Comparison of ENCODE assay signal across 8 cellular contexts in the genomic region with DNA sequence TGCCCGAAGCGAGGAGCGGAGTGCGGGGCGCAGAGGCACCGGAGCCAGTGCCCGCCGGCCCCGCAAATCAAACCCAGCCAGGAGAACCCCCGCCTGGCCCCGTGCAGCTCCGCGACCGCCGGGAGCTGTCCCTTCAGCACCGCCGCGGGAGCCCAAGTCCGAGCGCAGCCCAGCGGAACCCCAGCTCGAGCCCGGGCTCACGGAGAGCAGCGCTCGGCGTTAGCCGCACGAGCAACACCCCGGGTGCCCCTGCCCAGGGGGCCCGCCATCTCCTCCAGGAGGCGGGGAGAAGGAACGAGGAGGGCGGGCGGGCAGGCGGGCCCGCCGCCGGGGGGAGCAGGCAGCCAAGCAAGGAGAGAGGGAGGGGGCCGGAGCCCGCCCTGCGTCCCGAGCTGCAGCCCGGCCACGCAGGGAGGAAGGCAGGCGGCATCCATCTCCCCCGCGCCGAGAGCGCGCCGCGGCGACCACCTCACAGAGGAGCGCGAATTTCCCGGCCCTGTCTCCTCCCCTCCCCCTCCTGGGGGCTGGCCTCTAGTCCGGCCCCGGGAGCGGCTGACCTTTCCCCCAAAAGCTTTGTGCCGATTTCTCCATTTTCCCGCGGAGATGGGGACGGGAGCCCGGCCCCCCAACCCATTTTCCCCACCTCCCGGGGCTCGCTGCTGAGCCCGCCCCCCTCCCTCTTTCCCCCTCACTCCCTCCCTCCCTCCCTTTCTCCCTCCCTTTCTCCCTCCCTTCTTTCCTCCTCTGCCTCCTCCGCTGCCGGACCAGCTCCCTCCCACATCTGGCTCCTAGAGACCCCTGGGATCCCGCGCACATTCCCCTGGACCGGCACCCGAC. TPM values are rescaled to one million over a fixed set of nuclear protein-coding genes. Genes with fewer than 3 reads are reported as not detected.
DNase-seq lines count a peak whose midpoint lies in the region; ATAC-seq, FAIRE-seq and TF ChIP-seq lines count a peak whose summit lies in the region.

No MANE protein-coding gene starts in this region.

- intact Hi-C loops in GM12878 (cut with micrococcal nuclease; ENCODE audit: unreplicated experiment), result no loop called here
- intact Hi-C loops in sigmoid colon (cut with DNase I), result no loop called here

- ATAC-seq in GM19467 (IDR thresholded peaks at IDR 0.05; ENCODE audit: unreplicated experiment) (peak; percentile 50), GM12878 (peak; percentile 29; the same call in 2 of the 3 replicates), GM18520 (IDR thresholded peaks at IDR 0.05; ENCODE audit: unreplicated experiment) (no peak), GM18519 (IDR thresholded peaks at IDR 0.05; ENCODE audit: low FRiP score, unreplicated experiment) (no peak)

- H3K27ac ChIP-seq in GM12878 (ENCODE audit: control insufficient read depth, insufficient read depth) (no peak overlapping the region), iPS DF 6.9 (ENCODE audit: low read length) (no peak overlapping the region), sigmoid colon (peak overlapping the region in 1 of 4 donors; percentile 42)

- no peak for TF ChIP-seq POLR2A in GM12878 (IDR thresholded peaks at IDR 0.05; ENCODE audit: low read depth, low read length)
- no peak for TF ChIP-seq POLR2A in sigmoid colon (IDR thresholded peaks at IDR 0.05)

- CTCF ChIA-PET in GM12878 (lab: Yijun Ruan, JAX), result interaction anchor here (0.6 to 6.3 kb wide), 2 partner anchors 216 to 242 kb away, joined by 3 to 268 read pairs; no protein-coding TSS in a partner anchor

- SMC1A ChIA-PET in GM12878 (lab: Charles Lee; ENCODE audit: uncharacterized antibody, unreplicated experiment), result no interaction called here

- TF ChIP-seq EP300 in GM12878 (IDR thresholded peaks at IDR 0.05; ENCODE audit: borderline replicate concordance in 1 of 2, control insufficient read depth in 1 of 2, low read depth in 2 of 2, low read length in 2 of 2) (no peak), sigmoid colon (IDR thresholded peaks at IDR 0.05) (no peak)

- H2AFZ ChIP-seq in GM12878 (ENCODE audit: control insufficient read depth, low read depth, low read length), result no peak overlapping the region

- peak overlapping the region; percentile 48; the same call in 1 of the 2 replicates for H3K4me2 ChIP-seq in GM12878 (ENCODE audit: control insufficient read depth, insufficient read depth)

- TF ChIP-seq CTCF in AG10803 (conservative IDR thresholded peaks at IDR 0.05; ENCODE audit: low read length) (no peak), GM12878 (IDR thresholded peaks at IDR 0.05 in 2 of 3, conservative IDR thresholded peaks at IDR 0.05 in 1 of 3; ENCODE audit: control insufficient read depth in 2 of 3, extremely low read depth in 1 of 3, insufficient read depth in 1 of 3, low read depth in 3 of 3, low read length in 3 of 3) (no peak), sigmoid colon (IDR thresholded peaks at IDR 0.05) (no peak)

- no peaks in the 10 kb centered on the region for H3K4me1 ChIP-seq in GM12878 (ENCODE audit: control insufficient read depth, insufficient read depth, low read length)
- H3K4me1 ChIP-seq in iPS DF 6.9 (ENCODE audit: control insufficient read depth, insufficient read depth, low read length), result peaks cover 6% of the 10 kb centered on the region
- H3K4me1 ChIP-seq in sigmoid colon, result peaks cover 0 to 31% (median 26%) of the 10 kb centered on the region in 4 donors

- H3K9me3 ChIP-seq in GM12878 (replicated peaks; ENCODE audit: control insufficient read depth, insufficient read depth, low read length) (no peaks in the 10 kb centered on the region), iPS DF 6.9 (ENCODE audit: control insufficient read depth, insufficient read depth, low read length) (no peaks in the 10 kb centered on the region), sigmoid colon (no peaks in the 10 kb centered on the region)

- H3K36me3 ChIP-seq in GM12878 (ENCODE audit: control insufficient read depth in 2 of 2, insufficient read depth in 2 of 2, low read length in 1 of 2), result no peaks in the 10 kb centered on the region
- no peaks in the 10 kb centered on the region for H3K36me3 ChIP-seq in iPS DF 6.9 (ENCODE audit: control insufficient read depth, insufficient read depth, low read length)
- no peaks in the 10 kb centered on the region for H3K36me3 ChIP-seq in sigmoid colon

- DNase-seq in AG10803 (ENCODE audit: low read depth) (peak; percentile 58), NCI-H82 (lab: John Stamatoyannopoulos, UW) (peak; percentile 63), GM12878 (ENCODE audit: low read depth, low spot score) (no peak), iPS DF 6.9 (ENCODE audit: low read depth, low spot score) (no peak), sigmoid colon (peak; percentile 77)

- H3K27me3 ChIP-seq in GM12878 (replicated peaks in 1 of 2; ENCODE audit: control insufficient read depth in 2 of 2, insufficient read depth in 2 of 2, low read length in 1 of 2) (peaks cover 3 to 6% of the 10 kb centered on the region in 2 experiments; a peak in 2 of 4 replicates), iPS DF 6.9 (ENCODE audit: control insufficient read depth, insufficient read depth, low read length) (peaks cover 33% of the 10 kb centered on the region), sigmoid colon (peaks cover 37 to 70% (median 53%) of the 10 kb centered on the region in 3 donors)

- whole genome bisulfite sequencing in GM12878 (ENCODE audit: insufficient coverage, insufficient replicate concordance, low lambda C conversion rate, missing lambda C conversion rate), result 6% methylated on average over 35 of the region's 74 CpGs
- no CpG with 5 or more reads among the region's 74 CpGs for WGBS in iPS DF 6.9 (ENCODE audit: insufficient coverage, insufficient read length)
- WGBS in sigmoid colon, 2 donors, result 2 to 4% methylated on average over 74 of the region's 74 CpGs

- RAD21 ChIA-PET in GM12878 (lab: Charles Lee; ENCODE audit: unreplicated experiment), result no interaction called here

- no TSS peak for BruUV-seq in GM12878 (replicated peaks; lab: Mats Ljungman, UMichigan)

- in situ Hi-C loops in GM12878 (cut with MboI), result loop anchor here (5.0 kb wide), 1 partner anchor 242 kb away; no protein-coding TSS in a partner anchor

- no peaks in the 10 kb centered on the region for H3K79me2 ChIP-seq in GM12878 (ENCODE audit: control insufficient read depth, insufficient read depth, low read length)

- POLR2A ChIA-PET in GM12878 (lab: Charles Lee), result no interaction called here

- no peak overlapping the region for H3K4me3 ChIP-seq in AG10803 (ENCODE audit: low read length)
- no peak overlapping the region for H3K4me3 ChIP-seq in GM12878
- H3K4me3 ChIP-seq in iPS DF 6.9 (ENCODE audit: low read length), result peak overlapping the region; percentile 40; the same call in 1 of the 2 replicates
- H3K4me3 ChIP-seq in sigmoid colon, result peak overlapping the region in 3 of 4 donors; percentile 27 to 52 (median 51)

- H3K9ac ChIP-seq in GM12878 (ENCODE audit: control insufficient read depth, insufficient read depth, low read length), result no peak overlapping the region

- no peak for FAIRE-seq in GM12878 (lab: Jason Lieb, UNC)

- no peaks in the 10 kb centered on the region for H4K20me1 ChIP-seq in GM12878 (ENCODE audit: control insufficient read depth, insufficient read depth)

- TF ChIP-seq RAD21 in GM12878 (IDR thresholded peaks at IDR 0.05; ENCODE audit: insufficient read depth, low read depth, low read length), result no peak

RNA-seq across cellular contexts. Expression of gene KCNC1, which starts 0.6 kb away (rescaled TPM):
- not detected in 2 replicates for total RNA-seq in GM12878 (2013; cell fraction: nucleolus; rRNA removed)
- not detected in 2 replicates for total RNA-seq in GM12878 (2014; rRNA removed)
- total RNA-seq in GM12878 (2014; rRNA removed; fragmentation: Illumina TruSeq; extraction: Trizol), result not detected in 2 replicates
- not detected in 2 replicates for total RNA-seq in GM12878 (2021)
- 0.13 TPM for polyA plus RNA-seq in GM12878 (2011; ENCODE audit: low read depth)
- not detected in 2 replicates for polyA plus RNA-seq in GM12878 (2011; rRNA removed)
- not detected in 2 replicates for polyA plus RNA-seq in GM12878 (2011; cell fraction: cytosol; rRNA removed)
- polyA plus RNA-seq in GM12878 (2011; cell fraction: nucleus; rRNA removed), result not detected in 2 replicates
- 0.06 and 0.23 TPM in 2 replicates for polyA plus RNA-seq in GM12878 (2012)
- polyA plus RNA-seq in GM12878 (2014; fragmentation: Illumina TruSeq; extraction: Trizol), result not detected in 2 replicates
- not detected for polyA plus RNA-seq in GM12878 (2014; fragmentation: Nextera tagmentation; extraction: Ambion mirVana)
- polyA plus RNA-seq in GM12878 (2014; rRNA removed), result not detected in 2 replicates
- under 1 TPM; 0.27 to 0.34 TPM for polyA plus RNA-seq in GM12878 (2016; fragmentation: Nextera tagmentation; extraction: Ambion mirVana)
- polyA minus RNA-seq in GM12878 (2011; rRNA and poly(A)+ RNA removed), result not detected in 2 replicates
- not detected in 2 replicates for polyA minus RNA-seq in GM12878 (2011; cell fraction: cytosol; rRNA and poly(A)+ RNA removed)
- not detected in 2 replicates for polyA minus RNA-seq in GM12878 (2011; cell fraction: nucleus; rRNA and poly(A)+ RNA removed)
- total RNA-seq in sigmoid colon, result 1 to 10 TPM in 1 of 4 donors, under 1 TPM in 2, not detected in 1; 0.36 to 1.9 (median 0.54) TPM
- under 1 TPM in 1 of 3 donors, not detected in 2; 0.42 TPM for polyA plus RNA-seq in sigmoid colon

RNA-seq across cellular contexts. Expression of gene MYOD1, which starts 15.8 kb away (rescaled TPM):
- not detected in 2 replicates for total RNA-seq in GM12878 (2013; cell fraction: nucleolus; rRNA removed)
- not detected in 2 replicates for total RNA-seq in GM12878 (2014; rRNA removed)
- total RNA-seq in GM12878 (2014; rRNA removed; fragmentation: Illumina TruSeq; extraction: Trizol), result not detected in 2 replicates
- total RNA-seq in GM12878 (2021), result not detected in 2 replicates
- polyA plus RNA-seq in GM12878 (2011; ENCODE audit: low read depth), result not detected
- polyA plus RNA-seq in GM12878 (2011; rRNA removed), result not detected in 2 replicates
- polyA plus RNA-seq in GM12878 (2011; cell fraction: cytosol; rRNA removed), result not detected in 2 replicates
- polyA plus RNA-seq in GM12878 (2011; cell fraction: nucleus; rRNA removed), result not detected in 2 replicates
- polyA plus RNA-seq in GM12878 (2012), result not detected in 2 replicates
- polyA plus RNA-seq in GM12878 (2014; fragmentation: Illumina TruSeq; extraction: Trizol), result not detected in 2 replicates
- not detected for polyA plus RNA-seq in GM12878 (2014; fragmentation: Nextera tagmentation; extraction: Ambion mirVana)
- polyA plus RNA-seq in GM12878 (2014; rRNA removed), result not detected in 2 replicates
- polyA plus RNA-seq in GM12878 (2016; fragmentation: Nextera tagmentation; extraction: Ambion mirVana), result not detected
- not detected in 2 replicates for polyA minus RNA-seq in GM12878 (2011; rRNA and poly(A)+ RNA removed)
- not detected in 2 replicates for polyA minus RNA-seq in GM12878 (2011; cell fraction: cytosol; rRNA and poly(A)+ RNA removed)
- not detected in 2 replicates for polyA minus RNA-seq in GM12878 (2011; cell fraction: nucleus; rRNA and poly(A)+ RNA removed)
- total RNA-seq in sigmoid colon, result not detected
- not detected for polyA plus RNA-seq in sigmoid colon

Comparison
In these comparisons a context has a peak if more than half of its experiments do, and no peak if none do; other contexts are left out.
1. DNase-seq: peak in AG10803 (single experiment), NCI-H82 (single experiment) and sigmoid colon (single experiment); none in GM12878 (single experiment) and iPS DF 6.9 (single experiment).
2. H3K4me3 ChIP-seq: peak in iPS DF 6.9 (single experiment) and sigmoid colon (3 of 4); none in AG10803 (single experiment) and GM12878 (single experiment).
3. ATAC-seq: peak in GM19467 (single experiment) and GM12878 (single experiment); none in GM18520 (single experiment) and GM18519 (single experiment).